Comparison of ENCODE assay signal across 14 cellular contexts in the genomic region with DNA sequence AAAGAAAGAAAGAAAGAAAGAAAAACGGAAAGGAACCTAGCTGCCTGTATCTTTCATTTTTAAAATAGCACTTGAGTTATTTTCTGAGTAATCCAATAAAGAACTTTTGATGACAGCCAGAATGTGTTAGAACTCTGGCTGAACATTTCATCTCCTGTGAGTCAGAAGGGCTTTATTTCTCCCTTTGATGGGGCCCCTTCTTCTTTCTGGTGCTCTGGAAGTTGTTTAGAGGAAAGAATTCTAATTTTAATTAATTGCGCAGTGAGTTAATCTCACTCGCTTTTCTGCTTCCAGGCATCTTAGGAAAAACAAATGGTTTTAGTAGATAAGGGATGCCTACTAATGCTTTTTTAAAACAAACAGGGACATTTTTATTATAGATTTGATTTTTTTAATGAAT. TPM values are rescaled to one million over a fixed set of nuclear protein-coding genes. Genes with fewer than 3 reads are reported as not detected.
DNase-seq lines count a peak whose midpoint lies in the region; ATAC-seq, FAIRE-seq and TF ChIP-seq lines count a peak whose summit lies in the region.
"Had no signal": no experiment of that assay in that cellular context is flagged by ENCODE, and none has a peak within 500 bp of the region (broad histone marks: within the 10 kb centered on the region; RNA-seq: fewer than 3 reads in every experiment).

No MANE protein-coding gene starts in this region.

- TF ChIP-seq CTCF in liver (IDR thresholded peaks at IDR 0.05; ENCODE audit: low read depth, low read length, missing input control): no peak
- TF ChIP-seq CTCF in HepG2 (CRISPR knock-in tag; IDR thresholded peaks at IDR 0.05): no peak
- TF ChIP-seq CTCF in choroid plexus epithelial cell (conservative IDR thresholded peaks at IDR 0.05; ENCODE audit: low read depth, low read length): no peak

- ATAC-seq in HepG2 (no peak), aorta (ENCODE audit: low FRiP score) (peak; percentile 51), GM19455 (IDR thresholded peaks at IDR 0.05; ENCODE audit: unreplicated experiment) (no peak), HG02798 (IDR thresholded peaks at IDR 0.05; ENCODE audit: poor library complexity, unreplicated experiment) (no peak)
- ATAC-seq: GM12878, left colon had no signal

- TF ChIP-seq POLR2A in HepG2 (IDR thresholded peaks at IDR 0.05; ENCODE audit: insufficient read depth in 1 of 2, low read depth in 2 of 2, low read length in 2 of 2): no peak

- H3K9me3 ChIP-seq in liver (ENCODE audit: control insufficient read depth in 4 of 4, low read length in 3 of 4) (no peaks in the 10 kb centered on the region), HepG2 (ENCODE audit: low read length) (no peaks in the 10 kb centered on the region), aorta (ENCODE audit: control insufficient read depth, low read length) (no peaks in the 10 kb centered on the region)

- H3K27ac ChIP-seq in liver (ENCODE audit: low read depth in 1 of 2, low read length in 2 of 2) (no peak overlapping the region), HepG2 (ENCODE audit: extremely low read length, insufficient read depth, low read length) (no peak overlapping the region), aorta (ENCODE audit: low read depth in 1 of 2, low read length in 2 of 2) (no peak overlapping the region)

- TF ChIP-seq RAD21 in liver (IDR thresholded peaks at IDR 0.05) (no peak), HepG2 (CRISPR knock-in tag; IDR thresholded peaks at IDR 0.05) (no peak)

- WGBS in liver: 66% methylated on average over 3 of the region's 3 CpGs
- 61% methylated on average over 3 of the region's 3 CpGs for WGBS in HepG2 (ENCODE audit: low lambda C conversion rate)
- WGBS in aorta, 2 donors: 6 to 7% methylated on average over 3 of the region's 3 CpGs

- no peaks in the 10 kb centered on the region for H4K20me1 ChIP-seq in HepG2 (ENCODE audit: insufficient read depth, low read length)

- FAIRE-seq in HepG2 (lab: Jason Lieb, UNC): no peak
- FAIRE-seq: GM12878 had no signal

- H3K4me3 ChIP-seq in liver (ENCODE audit: low read depth in 1 of 3, low read length in 3 of 3): no peak overlapping the region
- no peak overlapping the region for H3K4me3 ChIP-seq in HepG2 (replicated peaks in 1 of 3; ENCODE audit: insufficient read depth in 1 of 3, low read depth in 2 of 3, low read length in 3 of 3)
- H3K4me3 ChIP-seq in choroid plexus epithelial cell (ENCODE audit: low read depth, low read length): no peak overlapping the region
- no peak overlapping the region for H3K4me3 ChIP-seq in aorta (ENCODE audit: low read length in 2 of 2)
- H3K4me3 ChIP-seq: GM12878 had no signal

- H3K79me2 ChIP-seq in HepG2 (ENCODE audit: insufficient read depth, low read length): no peaks in the 10 kb centered on the region

- intact Hi-C loops in HepG2 (cut with micrococcal nuclease; ENCODE audit: unreplicated experiment): no loop called here
- intact Hi-C loops in aorta (cut with DNase I): no loop called here

- H3K27me3 ChIP-seq in liver (ENCODE audit: control insufficient read depth in 4 of 4, insufficient read depth in 4 of 4, low read length in 3 of 4): no peaks in the 10 kb centered on the region
- H3K27me3 ChIP-seq in HepG2 (ENCODE audit: control insufficient read depth in 1 of 2, insufficient read depth in 2 of 2, low read length in 2 of 2): no peaks in the 10 kb centered on the region; a peak in 1 of 5 replicates
- H3K27me3 ChIP-seq in aorta (ENCODE audit: control insufficient read depth in 1 of 2, insufficient read depth in 2 of 2, low read length in 1 of 2): no peaks in the 10 kb centered on the region

- no peak overlapping the region for H2AFZ ChIP-seq in HepG2 (ENCODE audit: low read length)

- DNase-seq in HepG2 (ENCODE audit: low spot score): no peak
- peak; percentile 84 for DNase-seq in choroid plexus epithelial cell (ENCODE audit: low read depth)
- peak; percentile 34 for DNase-seq in medulla oblongata (ENCODE audit: extremely low spot score)
- no peak for DNase-seq in aorta
- DNase-seq in activated CD8-positive, alpha-beta memory T cell treated with anti-CD3 and anti-CD28 coated beads for 24 hours: no peak
- DNase-seq: ACHN; activated CD4-positive, alpha-beta memory T cell treated with anti-CD3 and anti-CD28 coated beads, Interleukin-2, amount 10 ng/mL, durations not matched to agents 7 days and 5 days; activated naive CD4-positive, alpha-beta T cell treated with anti-CD3 and anti-CD28 coated beads, Interleukin-2, amount 10 ng/mL, durations not matched to agents 7 days and 5 days; DMS53; left colon had no signal

- BruUV-seq in HepG2 (replicated peaks; lab: Mats Ljungman, UMichigan): no TSS peak

- H3K4me2 ChIP-seq in HepG2 (ENCODE audit: low read depth, low read length): no peak overlapping the region

- H3K36me3 ChIP-seq in liver (ENCODE audit: control insufficient read depth in 4 of 4, insufficient read depth in 3 of 4, low read depth in 1 of 4, low read length in 3 of 4) (no peaks in the 10 kb centered on the region), HepG2 (replicated peaks in 1 of 2; ENCODE audit: control insufficient read depth in 1 of 2, insufficient read depth in 2 of 2, low read length in 2 of 2) (no peaks in the 10 kb centered on the region), aorta (ENCODE audit: control insufficient read depth in 1 of 2, insufficient read depth in 2 of 2, low read length in 1 of 2) (no peaks in the 10 kb centered on the region)

- H3K4me1 ChIP-seq in liver (ENCODE audit: control insufficient read depth in 4 of 4, insufficient read depth in 4 of 4, low read length in 3 of 4): no peaks in the 10 kb centered on the region
- H3K4me1 ChIP-seq in HepG2 (ENCODE audit: insufficient read depth, low read length): no peaks in the 10 kb centered on the region
- H3K4me1 ChIP-seq in aorta (ENCODE audit: control insufficient read depth in 1 of 2, insufficient read depth in 2 of 2, low read length in 2 of 2): peaks cover 0 to 2% of the 10 kb centered on the region in 2 donors

- TF ChIP-seq EP300 in HepG2 (IDR thresholded peaks at IDR 0.05; ENCODE audit: low read depth in 2 of 2, low read length in 2 of 2) (no peak), HepG2 (CRISPR knock-in tag; IDR thresholded peaks at IDR 0.05; ENCODE audit: borderline replicate concordance) (no peak)

- CTCF ChIA-PET in HepG2 (lab: Yijun Ruan, JAX; ENCODE audit: low intra/inter-chr PET ratio, low total read pairs): no interaction called here

- POLR2A ChIA-PET in HepG2 (lab: Yijun Ruan, JAX): no interaction called here

- in situ Hi-C loops in HepG2 (cut with HindIII; ENCODE audit: extremely low pct_ligation_motif_present, low pct_unique_long_range_greater_than_20kb): no loop called here

- H3K9ac ChIP-seq in liver (ENCODE audit: low read depth in 1 of 2, low read length in 2 of 2): no peak overlapping the region
- H3K9ac ChIP-seq in HepG2 (ENCODE audit: insufficient read depth, low read depth, low read length): no peak overlapping the region

TF ChIP-seq in liver, 16 proteins besides CTCF, POLR2A, EP300 and RAD21:
- TF ChIP-seq HNF4G (IDR thresholded peaks at IDR 0.05) (no peak), NR2F2 (IDR thresholded peaks at IDR 0.05) (peak; percentile 25)

TF ChIP-seq in HepG2, 621 proteins besides CTCF, POLR2A, EP300 and RAD21 (continues in another document):
- TF ChIP-seq AKAP8 (CRISPR knock-in tag; IDR thresholded peaks at IDR 0.05): no peak
- no peak for TF ChIP-seq KAT2B (IDR thresholded peaks at IDR 0.05; ENCODE audit: borderline replicate concordance, low read depth, low read length)
- no peak for TF ChIP-seq ZNF703 (CRISPR knock-in tag; IDR thresholded peaks at IDR 0.05; ENCODE audit: borderline replicate concordance)
- TF ChIP-seq, protein P1, sequence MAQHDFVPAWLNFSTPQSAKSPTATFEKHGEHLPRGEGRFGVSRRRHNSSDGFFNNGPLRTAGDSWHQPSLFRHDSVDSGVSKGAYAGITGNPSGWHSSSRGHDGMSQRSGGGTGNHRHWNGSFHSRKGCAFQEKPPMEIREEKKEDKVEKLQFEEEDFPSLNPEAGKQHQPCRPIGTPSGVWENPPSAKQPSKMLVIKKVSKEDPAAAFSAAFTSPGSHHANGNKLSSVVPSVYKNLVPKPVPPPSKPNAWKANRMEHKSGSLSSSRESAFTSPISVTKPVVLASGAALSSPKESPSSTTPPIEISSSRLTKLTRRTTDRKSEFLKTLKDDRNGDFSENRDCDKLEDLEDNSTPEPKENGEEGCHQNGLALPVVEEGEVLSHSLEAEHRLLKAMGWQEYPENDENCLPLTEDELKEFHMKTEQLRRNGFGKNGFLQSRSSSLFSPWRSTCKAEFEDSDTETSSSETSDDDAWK (CRISPR knock-in tag; IDR thresholded peaks at IDR 0.05): no peak
- no peak for TF ChIP-seq CREB1 (IDR thresholded peaks at IDR 0.05)
- TF ChIP-seq CREB1 (CRISPR knock-in tag; IDR thresholded peaks at IDR 0.05): no peak
- TF ChIP-seq ZNF331 (CRISPR knock-in tag; IDR thresholded peaks at IDR 0.05): no peak
- no peak for TF ChIP-seq ZNF598 (CRISPR knock-in tag; IDR thresholded peaks at IDR 0.05; ENCODE audit: borderline replicate concordance)

RNA-seq across cellular contexts. Expression of a gene that starts 57.9 kb away (rescaled TPM):
- 10 to 100 TPM; 22.9 to 27.8 TPM for total RNA-seq in liver
- polyA plus RNA-seq in liver: 10 to 100 TPM; 28.7 to 50.8 TPM
- total RNA-seq in HepG2 (2016; rRNA removed; fragmentation: Illumina TruSeq; extraction: Trizol): 76.7 and 103 TPM in 2 replicates
- total RNA-seq in HepG2 (2016; cell fraction: cytosol; rRNA removed; fragmentation: Illumina TruSeq; extraction: Trizol; ENCODE audit: low read depth): 20.2 and 31.5 TPM in 2 replicates
- 74.2 and 108 TPM in 2 replicates for total RNA-seq in HepG2 (2016; cell fraction: insoluble cytoplasmic fraction; rRNA removed; fragmentation: Illumina TruSeq; extraction: Trizol)
- 50.6 and 58.1 TPM in 2 replicates for total RNA-seq in HepG2 (2016; cell fraction: membrane; rRNA removed; fragmentation: Illumina TruSeq; extraction: Trizol)
- total RNA-seq in HepG2 (2016; cell fraction: nucleus; rRNA removed; fragmentation: Illumina TruSeq; extraction: Trizol): 31.5 and 37.0 TPM in 2 replicates
- 43.6 and 47.3 TPM in 2 replicates for polyA plus RNA-seq in HepG2 (2011; rRNA removed)
- 31.6 and 41.1 TPM in 2 replicates for polyA plus RNA-seq in HepG2 (2011; cell fraction: cytosol; rRNA removed)
- polyA plus RNA-seq in HepG2 (2011; cell fraction: nucleus; rRNA removed): 34.3 and 38.0 TPM in 2 replicates
- polyA plus RNA-seq in HepG2 (2012): 21.2 and 32.0 TPM in 2 replicates
- polyA plus RNA-seq in HepG2 (2016; cell fraction: cytosol; fragmentation: Illumina TruSeq; extraction: Trizol; ENCODE audit: low read depth): 37.1 and 37.2 TPM in 2 replicates
- polyA plus RNA-seq in HepG2 (2016; cell fraction: insoluble cytoplasmic fraction; fragmentation: Illumina TruSeq; extraction: Trizol; ENCODE audit: low read depth): 119 and 125 TPM in 2 replicates
- 40.9 and 54.7 TPM in 2 replicates for polyA plus RNA-seq in HepG2 (2016; cell fraction: membrane; fragmentation: Illumina TruSeq; extraction: Trizol; ENCODE audit: low read depth)
- polyA plus RNA-seq in HepG2 (2016; cell fraction: nucleus; fragmentation: Illumina TruSeq; extraction: Trizol; ENCODE audit: insufficient read depth, low read depth): 51.5 and 57.1 TPM in 2 replicates
- 48.6 and 163 TPM in 2 replicates for polyA minus RNA-seq in HepG2 (2011; rRNA and poly(A)+ RNA removed; ENCODE audit: low replicate concordance)
- polyA minus RNA-seq in HepG2 (2011; cell fraction: cytosol; rRNA and poly(A)+ RNA removed): 10.0 and 12.1 TPM in 2 replicates
- 26.5 and 29.2 TPM in 2 replicates for polyA minus RNA-seq in HepG2 (2011; cell fraction: nucleus; rRNA and poly(A)+ RNA removed)
- 10 to 100 TPM; 30.2 to 37.5 TPM for total RNA-seq in aorta
- 10 to 100 TPM; 23.6 to 28.9 TPM for polyA plus RNA-seq in aorta

Comparison
In these comparisons a context has a peak if more than half of its experiments do, and no peak if none do; other contexts are left out.
1. DNase-seq: peak in choroid plexus epithelial cell (single experiment) and medulla oblongata (single experiment); none in HepG2 (single experiment), aorta (0 of 2) and activated CD8-positive, alpha-beta memory T cell treated with anti-CD3 and anti-CD28 coated beads for 24 hours (single experiment).